ENCODE assay signal across 9 cellular contexts in the genomic region with DNA sequence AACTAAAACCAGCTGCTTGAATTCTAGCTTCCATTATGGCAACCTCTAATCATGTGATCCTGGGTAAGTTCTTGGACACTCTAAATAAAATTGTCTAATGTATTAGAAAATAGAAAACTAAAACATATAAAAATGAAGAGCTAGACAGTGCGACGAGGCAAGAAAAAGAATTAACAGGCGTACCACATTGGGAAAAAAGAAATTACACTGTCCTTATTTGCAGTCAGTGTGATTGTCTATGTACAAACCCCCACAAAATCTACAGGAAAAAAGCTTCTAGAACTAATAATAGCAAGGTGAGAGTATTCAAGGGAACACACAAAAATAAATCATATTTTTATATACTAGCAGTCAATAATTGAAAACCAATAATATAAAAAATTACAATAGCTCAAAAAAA.
"Had no signal": no experiment of that assay in that cellular context is flagged by ENCODE, and none has a peak within 500 bp of the region (broad histone marks: within the 10 kb centered on the region; RNA-seq: fewer than 3 reads in every experiment).

No MANE protein-coding gene starts in this region.

- H3K4me1 ChIP-seq: HAP-1 had no signal

- H3K4me1 Mint-ChIP-seq: GM23338, H9 had no signal

- H3K27ac Mint-ChIP-seq: GM23338, H9, HFFc6 had no signal

- H3K36me3 ChIP-seq: HAP-1 had no signal

- H3K4me2 ChIP-seq: GM23338 had no signal

- H3K4me3 Mint-ChIP-seq: GM23338, H9, HFFc6 had no signal

- H2AFZ ChIP-seq: GM23248, GM23338 had no signal

- H3K27ac ChIP-seq: GM23248 had no signal

- H3K4me3 ChIP-seq: GM23248, GM23338, HAP-1 had no signal

- ATAC-seq: GM23338, HCT116 had no signal

- H3K9me3 ChIP-seq: HAP-1 had no signal

- H3K9ac ChIP-seq: GM23248 had no signal

- DNase-seq: GOT3, H7, H9, HCEC 1CT, HFFc6 had no signal
